16 cellular contexts compared by ENCODE assay signal in the genomic region with DNA sequence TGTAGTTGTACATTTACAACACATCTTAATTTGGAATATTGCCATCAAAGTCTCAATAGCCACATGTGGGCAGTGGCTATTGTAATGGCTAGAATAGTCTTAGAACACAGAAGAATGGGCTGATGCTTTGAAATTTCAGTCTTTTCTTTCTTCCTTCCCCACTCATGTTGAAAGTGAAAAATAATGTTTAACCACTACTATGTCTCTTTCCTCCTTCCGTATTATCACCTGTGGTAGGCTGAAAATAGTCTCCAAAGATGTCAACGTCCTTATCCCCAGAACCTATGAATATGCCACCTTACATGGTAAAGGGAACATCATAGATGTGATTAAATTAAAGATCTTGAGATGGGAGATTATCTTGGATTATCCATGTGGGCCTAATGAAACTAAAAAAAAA.
"Had no signal": no experiment of that assay in that cellular context is flagged by ENCODE, and none has a peak within 500 bp of the region (broad histone marks: within the 10 kb centered on the region; RNA-seq: fewer than 3 reads in every experiment).

No MANE protein-coding gene starts in this region.

- H3K27ac Mint-ChIP-seq: activated CD4-positive, alpha-beta memory T cell treated with anti-CD3 and anti-CD28 coated beads for 36 hours; activated naive CD4-positive, alpha-beta T cell treated with anti-CD3 and anti-CD28 coated beads for 36 hours; stimulated activated naive CD8-positive, alpha-beta T cell treated with anti-CD3 and anti-CD28 coated beads, Interleukin-15, amount 100 ng/mL, for 72 hours had no signal

- H3K36me3 Mint-ChIP-seq: activated CD4-positive, alpha-beta memory T cell treated with anti-CD3 and anti-CD28 coated beads for 36 hours; naive B cell had no signal

- H3K27ac ChIP-seq: cardiac muscle cell, esophagus squamous epithelium, pancreas, skin epidermis, testis, upper lobe of right lung had no signal

- H3K27me3 Mint-ChIP-seq: activated CD4-positive, alpha-beta memory T cell treated with anti-CD3 and anti-CD28 coated beads for 36 hours; naive B cell; stimulated activated naive CD8-positive, alpha-beta T cell treated with anti-CD3 and anti-CD28 coated beads, Interleukin-15, amount 100 ng/mL, for 72 hours had no signal

- H3K27me3 ChIP-seq: cardiac muscle cell, esophagus squamous epithelium, pancreas, testis, upper lobe of right lung had no signal

- H3K4me1 ChIP-seq: esophagus squamous epithelium, pancreas, testis, upper lobe of right lung had no signal

- H3K9me3 ChIP-seq: esophagus squamous epithelium, pancreas, testis, upper lobe of right lung had no signal

- H3K4me3 Mint-ChIP-seq: activated CD4-positive, alpha-beta memory T cell treated with anti-CD3 and anti-CD28 coated beads for 36 hours; activated naive CD4-positive, alpha-beta T cell treated with anti-CD3 and anti-CD28 coated beads for 36 hours; naive B cell; stimulated activated naive CD8-positive, alpha-beta T cell treated with anti-CD3 and anti-CD28 coated beads, Interleukin-15, amount 100 ng/mL, for 72 hours had no signal

- ATAC-seq: left colon; pancreas; stimulated activated naive CD8-positive, alpha-beta T cell treated with anti-CD3 and anti-CD28 coated beads, Interleukin-15, amount 100 ng/mL, for 72 hours; upper lobe of right lung had no signal

- H3K36me3 ChIP-seq: cardiac muscle cell, esophagus squamous epithelium, pancreas, upper lobe of right lung had no signal

- DNase-seq: activated CD4-positive, alpha-beta memory T cell treated with anti-CD3 and anti-CD28 coated beads for 36 hours; activated CD4-positive, CD25-positive, alpha-beta regulatory T cell treated with anti-CD3 and anti-CD28 coated beads, Interleukin-2, amount 50 U/mL, for 72 hours; activated CD8-positive, alpha-beta memory T cell treated with anti-CD3 and anti-CD28 coated beads, Interleukin-2, amount 50 U/mL, for 4 hours; activated naive CD4-positive, alpha-beta T cell treated with anti-CD3 and anti-CD28 coated beads for 36 hours; esophagus squamous epithelium; foreskin fibroblast; head of caudate nucleus; left colon; naive B cell; pancreas; stimulated activated CD4-positive, alpha-beta T cell treated with anti-CD3 and anti-CD28 coated beads, Interleukin-4, amount 100 ng/mL, for 4 hours; stimulated activated naive CD8-positive, alpha-beta T cell treated with anti-CD3 and anti-CD28 coated beads, Interleukin-15, amount 100 ng/mL, for 72 hours; testis; upper lobe of right lung had no signal

- H3K4me3 ChIP-seq: cardiac muscle cell, esophagus squamous epithelium, pancreas, skin epidermis, testis, upper lobe of right lung had no signal

- H3K9me3 Mint-ChIP-seq: activated CD4-positive, alpha-beta memory T cell treated with anti-CD3 and anti-CD28 coated beads for 36 hours; activated naive CD4-positive, alpha-beta T cell treated with anti-CD3 and anti-CD28 coated beads for 36 hours; stimulated activated naive CD8-positive, alpha-beta T cell treated with anti-CD3 and anti-CD28 coated beads, Interleukin-15, amount 100 ng/mL, for 72 hours had no signal

- H3K4me1 Mint-ChIP-seq: naive B cell; stimulated activated naive CD8-positive, alpha-beta T cell treated with anti-CD3 and anti-CD28 coated beads, Interleukin-15, amount 100 ng/mL, for 72 hours had no signal
